Comparison of ENCODE assay signal across 2 cellular contexts in the genomic region with DNA sequence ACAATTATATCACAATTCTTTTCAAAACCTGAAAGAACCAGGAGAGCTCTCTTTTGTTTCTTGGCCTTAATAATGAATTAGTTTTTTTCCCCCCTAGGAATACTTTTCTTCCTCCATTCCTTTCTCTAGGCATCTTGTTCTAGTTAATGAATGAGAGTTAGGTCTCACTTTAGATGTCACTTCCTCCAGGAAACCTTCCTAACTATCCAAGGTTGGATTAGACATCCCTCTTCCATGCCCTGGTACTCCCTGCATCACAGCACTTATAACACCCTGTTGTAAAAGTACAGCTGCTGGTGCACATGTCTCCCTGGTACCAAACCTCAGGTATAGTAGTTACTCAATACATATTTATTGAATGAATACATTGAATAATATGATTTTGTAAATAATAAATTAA.
TF ChIP-seq lines count a peak whose summit lies in the region.

No MANE protein-coding gene starts in this region.

TF ChIP-seq in SK-N-SH, 30 proteins besides CTCF, POLR2A, EP300 and RAD21:
- TF ChIP-seq TEAD4 (IDR thresholded peaks at IDR 0.05; ENCODE audit: borderline replicate concordance, insufficient read depth) (no peak), EZH2phosphoT487 (IDR thresholded peaks at IDR 0.05; ENCODE audit: borderline replicate concordance, low read depth) (no peak), YY1 (IDR thresholded peaks at IDR 0.05; ENCODE audit: low read depth) (no peak), MXI1 (IDR thresholded peaks at IDR 0.05; ENCODE audit: low read depth, low read length) (no peak), GATA2 (CRISPR knock-in tag; IDR thresholded peaks at IDR 0.05) (no peak)
- TF ChIP-seq, protein P1, sequence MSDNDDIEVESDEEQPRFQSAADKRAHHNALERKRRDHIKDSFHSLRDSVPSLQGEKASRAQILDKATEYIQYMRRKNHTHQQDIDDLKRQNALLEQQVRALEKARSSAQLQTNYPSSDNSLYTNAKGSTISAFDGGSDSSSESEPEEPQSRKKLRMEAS (IDR thresholded peaks at IDR 0.05; ENCODE audit: low read depth), result no peak
- TF ChIP-seq, protein P2, sequence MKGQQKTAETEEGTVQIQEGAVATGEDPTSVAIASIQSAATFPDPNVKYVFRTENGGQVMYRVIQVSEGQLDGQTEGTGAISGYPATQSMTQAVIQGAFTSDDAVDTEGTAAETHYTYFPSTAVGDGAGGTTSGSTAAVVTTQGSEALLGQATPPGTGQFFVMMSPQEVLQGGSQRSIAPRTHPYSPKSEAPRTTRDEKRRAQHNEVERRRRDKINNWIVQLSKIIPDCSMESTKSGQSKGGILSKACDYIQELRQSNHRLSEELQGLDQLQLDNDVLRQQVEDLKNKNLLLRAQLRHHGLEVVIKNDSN (IDR thresholded peaks at IDR 0.05; ENCODE audit: borderline replicate concordance, low read depth), result no peak
TF ChIP-seq in SK-N-SH: peak in this region for 0.

TF ChIP-seq in SK-N-SH treated with all-trans-retinoic acid at 6 μM for 48 hours, 23 proteins besides CTCF, POLR2A, EP300 and RAD21:
- no peak for TF ChIP-seq ARNTL (CRISPR knock-in tag; IDR thresholded peaks at IDR 0.05; ENCODE audit: borderline replicate concordance, low read depth)
- TF ChIP-seq, protein P3, sequence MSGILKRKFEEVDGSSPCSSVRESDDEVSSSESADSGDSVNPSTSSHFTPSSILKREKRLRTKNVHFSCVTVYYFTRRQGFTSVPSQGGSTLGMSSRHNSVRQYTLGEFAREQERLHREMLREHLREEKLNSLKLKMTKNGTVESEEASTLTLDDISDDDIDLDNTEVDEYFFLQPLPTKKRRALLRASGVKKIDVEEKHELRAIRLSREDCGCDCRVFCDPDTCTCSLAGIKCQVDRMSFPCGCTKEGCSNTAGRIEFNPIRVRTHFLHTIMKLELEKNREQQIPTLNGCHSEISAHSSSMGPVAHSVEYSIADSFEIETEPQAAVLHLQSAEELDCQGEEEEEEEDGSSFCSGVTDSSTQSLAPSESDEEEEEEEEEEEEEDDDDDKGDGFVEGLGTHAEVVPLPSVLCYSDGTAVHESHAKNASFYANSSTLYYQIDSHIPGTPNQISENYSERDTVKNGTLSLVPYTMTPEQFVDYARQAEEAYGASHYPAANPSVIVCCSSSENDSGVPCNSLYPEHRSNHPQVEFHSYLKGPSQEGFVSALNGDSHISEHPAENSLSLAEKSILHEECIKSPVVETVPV (CRISPR knock-in tag; IDR thresholded peaks at IDR 0.05), result no peak
- TF ChIP-seq, protein P4, sequence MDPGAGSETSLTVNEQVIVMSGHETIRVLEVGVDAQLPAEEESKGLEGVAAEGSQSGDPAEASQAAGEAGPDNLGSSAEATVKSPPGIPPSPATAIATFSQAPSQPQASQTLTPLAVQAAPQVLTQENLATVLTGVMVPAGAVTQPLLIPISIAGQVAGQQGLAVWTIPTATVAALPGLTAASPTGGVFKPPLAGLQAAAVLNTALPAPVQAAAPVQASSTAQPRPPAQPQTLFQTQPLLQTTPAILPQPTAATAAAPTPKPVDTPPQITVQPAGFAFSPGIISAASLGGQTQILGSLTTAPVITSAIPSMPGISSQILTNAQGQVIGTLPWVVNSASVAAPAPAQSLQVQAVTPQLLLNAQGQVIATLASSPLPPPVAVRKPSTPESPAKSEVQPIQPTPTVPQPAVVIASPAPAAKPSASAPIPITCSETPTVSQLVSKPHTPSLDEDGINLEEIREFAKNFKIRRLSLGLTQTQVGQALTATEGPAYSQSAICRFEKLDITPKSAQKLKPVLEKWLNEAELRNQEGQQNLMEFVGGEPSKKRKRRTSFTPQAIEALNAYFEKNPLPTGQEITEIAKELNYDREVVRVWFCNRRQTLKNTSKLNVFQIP (CRISPR knock-in tag; IDR thresholded peaks at IDR 0.05; ENCODE audit: borderline replicate concordance, low read depth), result no peak
- no peak for TF ChIP-seq PPARA (CRISPR knock-in tag; IDR thresholded peaks at IDR 0.05; ENCODE audit: borderline replicate concordance)
- no peak for TF ChIP-seq GLIS3 (CRISPR knock-in tag; IDR thresholded peaks at IDR 0.05)
- TF ChIP-seq TCF4 (CRISPR knock-in tag; IDR thresholded peaks at IDR 0.05; ENCODE audit: borderline replicate concordance), result no peak
- TF ChIP-seq, protein P5, sequence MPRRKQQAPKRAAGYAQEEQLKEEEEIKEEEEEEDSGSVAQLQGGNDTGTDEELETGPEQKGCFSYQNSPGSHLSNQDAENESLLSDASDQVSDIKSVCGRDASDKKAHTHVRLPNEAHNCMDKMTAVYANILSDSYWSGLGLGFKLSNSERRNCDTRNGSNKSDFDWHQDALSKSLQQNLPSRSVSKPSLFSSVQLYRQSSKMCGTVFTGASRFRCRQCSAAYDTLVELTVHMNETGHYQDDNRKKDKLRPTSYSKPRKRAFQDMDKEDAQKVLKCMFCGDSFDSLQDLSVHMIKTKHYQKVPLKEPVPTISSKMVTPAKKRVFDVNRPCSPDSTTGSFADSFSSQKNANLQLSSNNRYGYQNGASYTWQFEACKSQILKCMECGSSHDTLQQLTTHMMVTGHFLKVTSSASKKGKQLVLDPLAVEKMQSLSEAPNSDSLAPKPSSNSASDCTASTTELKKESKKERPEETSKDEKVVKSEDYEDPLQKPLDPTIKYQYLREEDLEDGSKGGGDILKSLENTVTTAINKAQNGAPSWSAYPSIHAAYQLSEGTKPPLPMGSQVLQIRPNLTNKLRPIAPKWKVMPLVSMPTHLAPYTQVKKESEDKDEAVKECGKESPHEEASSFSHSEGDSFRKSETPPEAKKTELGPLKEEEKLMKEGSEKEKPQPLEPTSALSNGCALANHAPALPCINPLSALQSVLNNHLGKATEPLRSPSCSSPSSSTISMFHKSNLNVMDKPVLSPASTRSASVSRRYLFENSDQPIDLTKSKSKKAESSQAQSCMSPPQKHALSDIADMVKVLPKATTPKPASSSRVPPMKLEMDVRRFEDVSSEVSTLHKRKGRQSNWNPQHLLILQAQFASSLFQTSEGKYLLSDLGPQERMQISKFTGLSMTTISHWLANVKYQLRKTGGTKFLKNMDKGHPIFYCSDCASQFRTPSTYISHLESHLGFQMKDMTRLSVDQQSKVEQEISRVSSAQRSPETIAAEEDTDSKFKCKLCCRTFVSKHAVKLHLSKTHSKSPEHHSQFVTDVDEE (CRISPR knock-in tag; IDR thresholded peaks at IDR 0.05), result no peak
- TF ChIP-seq SNAI2 (CRISPR knock-in tag; IDR thresholded peaks at IDR 0.05), result no peak
- no peak for TF ChIP-seq ZNF8 (CRISPR knock-in tag; IDR thresholded peaks at IDR 0.05)
- TF ChIP-seq ISL1 (CRISPR knock-in tag; IDR thresholded peaks at IDR 0.05), result no peak
- no peak for TF ChIP-seq CSDC2 (CRISPR knock-in tag; IDR thresholded peaks at IDR 0.05)
- TF ChIP-seq, protein P6, sequence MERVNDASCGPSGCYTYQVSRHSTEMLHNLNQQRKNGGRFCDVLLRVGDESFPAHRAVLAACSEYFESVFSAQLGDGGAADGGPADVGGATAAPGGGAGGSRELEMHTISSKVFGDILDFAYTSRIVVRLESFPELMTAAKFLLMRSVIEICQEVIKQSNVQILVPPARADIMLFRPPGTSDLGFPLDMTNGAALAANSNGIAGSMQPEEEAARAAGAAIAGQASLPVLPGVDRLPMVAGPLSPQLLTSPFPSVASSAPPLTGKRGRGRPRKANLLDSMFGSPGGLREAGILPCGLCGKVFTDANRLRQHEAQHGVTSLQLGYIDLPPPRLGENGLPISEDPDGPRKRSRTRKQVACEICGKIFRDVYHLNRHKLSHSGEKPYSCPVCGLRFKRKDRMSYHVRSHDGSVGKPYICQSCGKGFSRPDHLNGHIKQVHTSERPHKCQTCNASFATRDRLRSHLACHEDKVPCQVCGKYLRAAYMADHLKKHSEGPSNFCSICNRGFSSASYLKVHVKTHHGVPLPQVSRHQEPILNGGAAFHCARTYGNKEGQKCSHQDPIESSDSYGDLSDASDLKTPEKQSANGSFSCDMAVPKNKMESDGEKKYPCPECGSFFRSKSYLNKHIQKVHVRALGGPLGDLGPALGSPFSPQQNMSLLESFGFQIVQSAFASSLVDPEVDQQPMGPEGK (CRISPR knock-in tag; IDR thresholded peaks at IDR 0.05; ENCODE audit: borderline replicate concordance), result no peak
- TF ChIP-seq OSR1 (CRISPR knock-in tag; IDR thresholded peaks at IDR 0.05), result no peak
- no peak for TF ChIP-seq RARB (CRISPR knock-in tag; IDR thresholded peaks at IDR 0.05)
- TF ChIP-seq ZC3H10 (CRISPR knock-in tag; IDR thresholded peaks at IDR 0.05), result no peak
- TF ChIP-seq ZNF565 (CRISPR knock-in tag; conservative IDR thresholded peaks at IDR 0.05; ENCODE audit: low read depth), result no peak
TF ChIP-seq in SK-N-SH treated with all-trans-retinoic acid at 6 μM for 48 hours: peak in this region for 0.
